In the genomic region with DNA sequence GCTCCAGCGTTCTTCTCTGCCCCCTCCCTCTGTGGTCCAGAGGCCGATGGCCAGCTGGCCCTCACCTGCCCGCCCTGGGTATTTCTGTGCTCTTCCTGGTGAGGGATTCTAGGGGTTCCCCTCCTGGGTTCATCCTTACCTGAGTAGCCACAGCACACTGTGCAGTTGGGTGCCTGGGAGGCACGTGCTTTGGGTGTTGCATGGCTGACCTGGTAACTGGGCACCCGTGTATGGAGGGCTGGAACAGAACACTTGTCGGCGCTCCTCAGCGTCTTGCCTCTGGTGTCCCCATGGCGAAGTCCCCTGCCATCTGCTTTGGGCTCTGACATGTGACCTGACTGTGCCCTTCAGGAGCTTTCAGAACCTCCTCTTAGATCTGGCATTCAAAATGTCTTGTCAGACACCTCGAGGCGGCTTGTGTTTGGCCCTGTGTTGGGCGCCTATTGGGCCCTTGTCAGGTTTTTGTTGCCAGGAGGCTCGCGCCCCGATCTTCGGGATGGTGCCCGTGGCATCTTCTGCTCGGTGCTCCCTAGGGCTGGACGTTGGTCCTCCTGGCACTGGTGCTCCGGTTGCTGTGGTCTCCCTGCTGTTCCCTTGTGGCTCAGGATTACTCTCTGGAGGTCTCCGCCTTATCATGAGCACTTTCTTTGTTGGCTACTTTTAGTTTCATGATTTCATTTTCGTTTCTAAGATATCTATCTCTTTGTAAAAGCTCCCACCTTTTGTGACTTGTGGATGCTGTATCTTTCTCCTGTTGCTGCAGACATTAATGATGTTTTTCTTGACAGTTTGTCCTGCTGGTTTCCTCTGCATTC, we compare ENCODE assay signal across 9 cellular contexts. TPM values are rescaled to one million over a fixed set of nuclear protein-coding genes. Genes with fewer than 3 reads are reported as not detected.
DNase-seq lines count a peak whose midpoint lies in the region; ATAC-seq and TF ChIP-seq lines count a peak whose summit lies in the region.
"Had no signal": no experiment of that assay in that cellular context is flagged by ENCODE, and none has a peak within 500 bp of the region (broad histone marks: within the 10 kb centered on the region; RNA-seq: fewer than 3 reads in every experiment).

No MANE protein-coding gene starts in this region.

- 78 to 84% methylated on average over 18 to 19 of the region's 22 CpGs for WGBS in esophagus squamous epithelium, 2 donors
- no CpG with 5 or more reads among the region's 22 CpGs for WGBS in trophoblast cell (ENCODE audit: extremely low coverage, insufficient coverage, insufficient read length)

- H3F3A ChIP-seq in DOHH2 (ENCODE audit: control insufficient read depth, insufficient read depth): peaks cover 24% of the 10 kb centered on the region

- intact Hi-C loops in esophagus squamous epithelium (cut with DNase I) (no loop called here), head of caudate nucleus (cut with DNase I) (no loop called here)

- H3K4ac ChIP-seq in trophoblast cell (ENCODE audit: low read depth, low read length): peak overlapping the region; percentile 1

- H3K23ac ChIP-seq in trophoblast cell (ENCODE audit: low read length): no peak overlapping the region

- H3K9me3 ChIP-seq in DOHH2 (ENCODE audit: control insufficient read depth, insufficient read depth, low read length) (peaks cover 47% of the 10 kb centered on the region), SJCRH30 (replicated peaks) (peaks cover 7% of the 10 kb centered on the region), esophagus squamous epithelium (no peaks in the 10 kb centered on the region), trophoblast cell (ENCODE audit: insufficient read depth, low read depth, low read length) (peaks cover 25% of the 10 kb centered on the region)

- no peaks in the 10 kb centered on the region for H3K9me2 ChIP-seq in DOHH2 (replicated peaks; ENCODE audit: control insufficient read depth, low read length)

- H4K91ac ChIP-seq in trophoblast cell (ENCODE audit: low read depth, low read length): no peak overlapping the region

- H4K20me1 ChIP-seq in DOHH2 (ENCODE audit: control insufficient read depth, insufficient read depth, low read depth, low read length): no peaks in the 10 kb centered on the region

- no peak overlapping the region for H4K12ac ChIP-seq in trophoblast cell (ENCODE audit: low read depth, low read length)

- TF ChIP-seq CTCF in DOHH2 (IDR thresholded peaks at IDR 0.05; ENCODE audit: low read depth, low read length, poor library complexity, severe bottlenecking) (no peak), esophagus squamous epithelium (IDR thresholded peaks at IDR 0.05) (no peak)

- H3K4me2 ChIP-seq in DOHH2 (ENCODE audit: low read length) (no peak overlapping the region), trophoblast cell (ENCODE audit: low read length) (no peak overlapping the region)

- no peak overlapping the region for H2BK5ac ChIP-seq in trophoblast cell (ENCODE audit: low read depth, low read length, poor library complexity)

- no peaks in the 10 kb centered on the region for H3K79me1 ChIP-seq in trophoblast cell (ENCODE audit: low read length)

- H3K27me3 ChIP-seq in DOHH2 (ENCODE audit: control insufficient read depth, low read length) (no peaks in the 10 kb centered on the region), SJCRH30 (no peaks in the 10 kb centered on the region), esophagus squamous epithelium (no peaks in the 10 kb centered on the region), trophoblast cell (ENCODE audit: insufficient read depth, low read length) (no peaks in the 10 kb centered on the region)

- no peak for TF ChIP-seq POLR2A in esophagus squamous epithelium (IDR thresholded peaks at IDR 0.05)

- no peak for ATAC-seq in HG02885 (IDR thresholded peaks at IDR 0.05; ENCODE audit: poor library complexity, unreplicated experiment)

- H2AFZ ChIP-seq in trophoblast cell (ENCODE audit: insufficient read depth, low read length, poor library complexity): no peak overlapping the region

- H3K14ac ChIP-seq in trophoblast cell (ENCODE audit: low read length): no peak overlapping the region

- H2BK120ac ChIP-seq in trophoblast cell (ENCODE audit: insufficient read depth, low read length, poor library complexity): no peak overlapping the region

- no peak overlapping the region for H3K9ac ChIP-seq in trophoblast cell (ENCODE audit: low read length)

- H3K79me2 ChIP-seq in DOHH2 (ENCODE audit: control insufficient read depth, low read length) (no peaks in the 10 kb centered on the region), trophoblast cell (ENCODE audit: control insufficient read depth, insufficient read depth, low read length, poor library complexity) (peaks cover 19% of the 10 kb centered on the region)

- H2AK5ac ChIP-seq in trophoblast cell (ENCODE audit: low read length): peak overlapping the region; percentile 46

- H3K36me3 ChIP-seq in DOHH2 (ENCODE audit: control insufficient read depth, low read length) (peaks cover 4% of the 10 kb centered on the region; the same call in 1 of the 2 replicates), SJCRH30 (no peaks in the 10 kb centered on the region), esophagus squamous epithelium (peaks cover 0 to 14% (median 0%) of the 10 kb centered on the region in 3 donors), trophoblast cell (ENCODE audit: control insufficient read depth in 1 of 2, insufficient read depth in 2 of 2, low read length in 2 of 2) (peaks cover 23 to 29% of the 10 kb centered on the region in 2 experiments)

- H3K4me3 ChIP-seq in DOHH2 (ENCODE audit: low read length) (no peak overlapping the region), SJCRH30 (no peak overlapping the region), esophagus squamous epithelium (no peak overlapping the region), trophoblast cell (ENCODE audit: low read depth, low read length) (no peak overlapping the region)

- H3K27ac ChIP-seq in DOHH2 (ENCODE audit: low read depth, low read length): peak overlapping the region; percentile 75
- peak overlapping the region; percentile 31; the same call in 1 of the 2 replicates for H3K27ac ChIP-seq in SJCRH30
- peak overlapping the region; percentile 63 to 86 (median 74) for H3K27ac ChIP-seq in esophagus squamous epithelium
- no peak overlapping the region for H3K27ac ChIP-seq in trophoblast cell (ENCODE audit: low read depth, low read length)

- H3K18ac ChIP-seq in trophoblast cell (ENCODE audit: low read length): peak overlapping the region; percentile 33

- H2BK12ac ChIP-seq in trophoblast cell (ENCODE audit: low read length): no peak overlapping the region

- no peak for DNase-seq in SJCRH30
- no peak for DNase-seq in esophagus squamous epithelium (lab: John Stamatoyannopoulos, UW)
- DNase-seq in trophoblast cell: no peak
- DNase-seq in RKO (ENCODE audit: low spot score): no peak
- DNase-seq in NCI-H187 treated with DMSO at 0.1 percent for 48 hours (lab: John Stamatoyannopoulos, UW): no peak
- DNase-seq in head of caudate nucleus: no peak
- DNase-seq: NCI-H510A had no signal

- H4K8ac ChIP-seq in trophoblast cell (ENCODE audit: low read depth, low read length): no peak overlapping the region

- peaks cover 19% of the 10 kb centered on the region for H3K4me1 ChIP-seq in DOHH2 (ENCODE audit: control insufficient read depth, low read length)
- no peaks in the 10 kb centered on the region; the same call in 1 of the 2 replicates for H3K4me1 ChIP-seq in SJCRH30
- H3K4me1 ChIP-seq in esophagus squamous epithelium: peaks cover 33 to 100% (median 48%) of the 10 kb centered on the region in 3 donors
- H3K4me1 ChIP-seq in trophoblast cell (ENCODE audit: control insufficient read depth in 1 of 2, insufficient read depth in 2 of 2, low read length in 2 of 2): peaks cover 9 to 16% of the 10 kb centered on the region in 2 experiments

RNA-seq across cellular contexts. Expression of a gene that starts 28.5 kb away (rescaled TPM):
- 12.8 and 13.1 TPM in 2 replicates for total RNA-seq in SJCRH30 (2014; rRNA removed; shearing (Covaris generic))
- 10 to 100 TPM; 18.2 to 38.8 (median 25.2) TPM for total RNA-seq in esophagus squamous epithelium
- 73.3 and 73.7 TPM in 2 replicates for polyA plus RNA-seq in trophoblast cell (2013)
